ENCODE assay signal across 40 cellular contexts in genomic region chr6:80923816-80924215, GRCh38.
"Had no signal": no experiment of that assay in that cellular context is flagged by ENCODE, and none has a peak within 500 bp of the region (broad histone marks: within the 10 kb centered on the region; RNA-seq: fewer than 3 reads in every experiment).

No MANE protein-coding gene starts in this region.

- H3K27ac Mint-ChIP-seq: activated naive CD4-positive, alpha-beta T cell treated with anti-CD3 and anti-CD28 coated beads for 36 hours; activated naive CD4-positive, alpha-beta T cell treated with anti-CD3 and anti-CD28 coated beads, Interleukin-2, amount 10 ng/mL, durations not matched to agents 7 days and 5 days; activated naive CD4-positive, alpha-beta T cell treated with anti-CD3 and anti-CD28 coated beads, Interleukin-2, amount 50 U/mL, for 24 hours; activated naive CD4-positive, alpha-beta T cell treated with anti-CD3 and anti-CD28 coated beads, Interleukin-2, amount 50 U/mL, for 72 hours; activated naive CD8-positive, alpha-beta T cell; activated naive CD8-positive, alpha-beta T cell treated with anti-CD3 and anti-CD28 coated beads for 36 hours; activated naive CD8-positive, alpha-beta T cell treated with anti-CD3 and anti-CD28 coated beads, Interleukin-2, amount 10 ng/mL, durations not matched to agents 7 days and 5 days; activated naive CD8-positive, alpha-beta T cell treated with anti-CD3 and anti-CD28 coated beads, Interleukin-2, amount 50 U/mL, for 24 hours; activated T-cell treated with anti-CD3 and anti-CD28 coated beads, Interleukin-2, amount 50 U/mL, for 24 hours; activated T-cell treated with anti-CD3 and anti-CD28 coated beads, Interleukin-2, amount 50 U/mL, for 72 hours; activated T-helper 1 cell treated with anti-CD3 and anti-CD28 coated beads, Interleukin-12 subunit alpha, Interleukin-12 subunit beta, Interleukin-2, Interleukin-4 antibody, amounts not matched to agents 30 ng/mL and 10 ng/mL and 1 ng/mL, durations not matched to agents 14 hours and 24 hours and 36 hours; activated T-helper 17 cell treated with anti-CD3 and anti-CD28 coated beads, Interleukin-2, amount 50 U/mL, for 72 hours; activated T-helper 2 cell treated with anti-CD3 and anti-CD28 coated beads, Interferon-gamma antibody, Interleukin-2, Interleukin-4, amounts not matched to agents 10 μg/mL and 5 μg/mL and 100 μg/mL, durations not matched to agents 14 hours and 24 hours and 36 hours; brain had no signal

- H3K4me3 ChIP-seq: adrenal gland, ascending aorta, body of pancreas, breast epithelium, cardiac muscle cell had no signal

- H3K4me3 Mint-ChIP-seq: activated naive CD4-positive, alpha-beta T cell treated with anti-CD3 and anti-CD28 coated beads for 36 hours; activated naive CD4-positive, alpha-beta T cell treated with anti-CD3 and anti-CD28 coated beads, Interleukin-2, amount 10 ng/mL, durations not matched to agents 7 days and 5 days; activated naive CD4-positive, alpha-beta T cell treated with anti-CD3 and anti-CD28 coated beads, Interleukin-2, amount 50 U/mL, for 24 hours; activated naive CD8-positive, alpha-beta T cell; activated naive CD8-positive, alpha-beta T cell treated with anti-CD3 and anti-CD28 coated beads for 36 hours; activated naive CD8-positive, alpha-beta T cell treated with anti-CD3 and anti-CD28 coated beads, Interleukin-2, amount 10 ng/mL, durations not matched to agents 7 days and 5 days; activated naive CD8-positive, alpha-beta T cell treated with anti-CD3 and anti-CD28 coated beads, Interleukin-2, amount 50 U/mL, for 24 hours; activated T-cell treated with anti-CD3 and anti-CD28 coated beads, Interleukin-2, amount 50 U/mL, for 24 hours; activated T-cell treated with anti-CD3 and anti-CD28 coated beads, Interleukin-2, amount 50 U/mL, for 4 hours; activated T-cell treated with anti-CD3 and anti-CD28 coated beads, Interleukin-2, amount 50 U/mL, for 72 hours; activated T-helper 1 cell treated with anti-CD3 and anti-CD28 coated beads, Interleukin-12 subunit alpha, Interleukin-12 subunit beta, Interleukin-2, Interleukin-4 antibody, amounts not matched to agents 30 ng/mL and 10 ng/mL and 1 ng/mL, durations not matched to agents 14 hours and 24 hours and 36 hours; activated T-helper 17 cell treated with anti-CD3 and anti-CD28 coated beads, Interleukin-2, amount 50 U/mL, for 72 hours; brain; central memory CD8-positive, alpha-beta T cell had no signal

- H3K36me3 ChIP-seq: adrenal gland, ascending aorta, brain microvascular endothelial cell, breast epithelium, cardiac muscle cell had no signal

- H3K36me3 Mint-ChIP-seq: activated naive CD4-positive, alpha-beta T cell treated with anti-CD3 and anti-CD28 coated beads, Interleukin-2, amount 10 ng/mL, durations not matched to agents 7 days and 5 days; activated naive CD4-positive, alpha-beta T cell treated with anti-CD3 and anti-CD28 coated beads, Interleukin-2, amount 50 U/mL, for 24 hours; activated naive CD4-positive, alpha-beta T cell treated with anti-CD3 and anti-CD28 coated beads, Interleukin-2, amount 50 U/mL, for 72 hours; activated naive CD8-positive, alpha-beta T cell; activated naive CD8-positive, alpha-beta T cell treated with anti-CD3 and anti-CD28 coated beads for 36 hours; activated naive CD8-positive, alpha-beta T cell treated with anti-CD3 and anti-CD28 coated beads, Interleukin-2, amount 10 ng/mL, durations not matched to agents 7 days and 5 days; brain had no signal

- DNase-seq: activated effector memory CD4-positive, alpha-beta T cell treated with anti-CD3 and anti-CD28 coated beads, Interleukin-2, amount 50 U/mL, for 16 hours; activated effector memory CD4-positive, alpha-beta T cell treated with Interleukin-2 at 50 U/mL for 16 hours; activated gamma-delta T cell treated with Interleukin-2 at 50 U/mL for 16 hours; activated naive CD4-positive, alpha-beta T cell; activated naive CD4-positive, alpha-beta T cell treated with anti-CD3 and anti-CD28 coated beads for 36 hours; activated naive CD4-positive, alpha-beta T cell treated with anti-CD3 and anti-CD28 coated beads, Interleukin-2, amount 10 ng/mL, durations not matched to agents 7 days and 5 days; activated naive CD4-positive, alpha-beta T cell treated with anti-CD3 and anti-CD28 coated beads, Interleukin-2, amount 50 U/mL, for 16 hours; activated naive CD4-positive, alpha-beta T cell treated with Interleukin-2 at 50 U/mL for 16 hours; activated naive CD8-positive, alpha-beta T cell treated with anti-CD3 and anti-CD28 coated beads for 36 hours; activated naive CD8-positive, alpha-beta T cell treated with anti-CD3 and anti-CD28 coated beads, Interleukin-2, amount 10 ng/mL, durations not matched to agents 7 days and 5 days; activated naive CD8-positive, alpha-beta T cell treated with anti-CD3 and anti-CD28 coated beads, Interleukin-2, amount 50 U/mL, for 24 hours; activated T-cell treated with anti-CD3 and anti-CD28 coated beads for 4 hours; activated T-cell treated with anti-CD3 and anti-CD28 coated beads, Interleukin-2, amount 50 U/mL, for 1 hour; activated T-cell treated with anti-CD3 and anti-CD28 coated beads, Interleukin-2, amount 50 U/mL, for 24 hours; activated T-cell treated with anti-CD3 and anti-CD28 coated beads, Interleukin-2, amount 50 U/mL, for 4 hours; activated T-cell treated with anti-CD3 and anti-CD28 coated beads, Interleukin-2, amount 50 U/mL, for 48 hours; activated T-cell treated with anti-CD3 and anti-CD28 coated beads, Interleukin-2, amount 50 U/mL, for 72 hours; adrenal gland; amniotic stem cell; amygdala; anterior cingulate cortex; aorta; body of pancreas; brain microvascular endothelial cell; caudate nucleus; central memory CD4-positive, alpha-beta T cell; cerebellar nuclear complex had no signal

- H3K4me1 Mint-ChIP-seq: activated naive CD4-positive, alpha-beta T cell treated with anti-CD3 and anti-CD28 coated beads, Interleukin-2, amount 10 ng/mL, durations not matched to agents 7 days and 5 days; activated naive CD4-positive, alpha-beta T cell treated with anti-CD3 and anti-CD28 coated beads, Interleukin-2, amount 50 U/mL, for 24 hours; activated naive CD8-positive, alpha-beta T cell treated with anti-CD3 and anti-CD28 coated beads for 36 hours; activated naive CD8-positive, alpha-beta T cell treated with anti-CD3 and anti-CD28 coated beads, Interleukin-2, amount 10 ng/mL, durations not matched to agents 7 days and 5 days; activated naive CD8-positive, alpha-beta T cell treated with anti-CD3 and anti-CD28 coated beads, Interleukin-2, amount 50 U/mL, for 24 hours; activated T-helper 17 cell treated with anti-CD3 and anti-CD28 coated beads, Interleukin-2, amount 50 U/mL, for 72 hours; brain; central memory CD8-positive, alpha-beta T cell had no signal

- H3K27ac ChIP-seq: adrenal gland, ascending aorta, body of pancreas, brain microvascular endothelial cell, breast epithelium, cardiac muscle cell had no signal

- H3K27me3 Mint-ChIP-seq: activated naive CD4-positive, alpha-beta T cell treated with anti-CD3 and anti-CD28 coated beads, Interleukin-2, amount 10 ng/mL, durations not matched to agents 7 days and 5 days; activated naive CD4-positive, alpha-beta T cell treated with anti-CD3 and anti-CD28 coated beads, Interleukin-2, amount 50 U/mL, for 24 hours; activated naive CD8-positive, alpha-beta T cell; activated naive CD8-positive, alpha-beta T cell treated with anti-CD3 and anti-CD28 coated beads for 36 hours; activated naive CD8-positive, alpha-beta T cell treated with anti-CD3 and anti-CD28 coated beads, Interleukin-2, amount 10 ng/mL, durations not matched to agents 7 days and 5 days; activated naive CD8-positive, alpha-beta T cell treated with anti-CD3 and anti-CD28 coated beads, Interleukin-2, amount 50 U/mL, for 24 hours; activated T-cell treated with anti-CD3 and anti-CD28 coated beads, Interleukin-2, amount 50 U/mL, for 24 hours; activated T-helper 17 cell treated with anti-CD3 and anti-CD28 coated beads, Interleukin-2, amount 50 U/mL, for 72 hours; brain; central memory CD8-positive, alpha-beta T cell had no signal

- FAIRE-seq: astrocyte, bronchial epithelial cell had no signal

- H3K9me3 Mint-ChIP-seq: activated naive CD4-positive, alpha-beta T cell treated with anti-CD3 and anti-CD28 coated beads, Interleukin-2, amount 50 U/mL, for 24 hours; activated naive CD8-positive, alpha-beta T cell treated with anti-CD3 and anti-CD28 coated beads, Interleukin-2, amount 10 ng/mL, durations not matched to agents 7 days and 5 days; activated T-cell treated with anti-CD3 and anti-CD28 coated beads, Interleukin-2, amount 50 U/mL, for 4 hours; activated T-helper 1 cell treated with anti-CD3 and anti-CD28 coated beads, Interleukin-12 subunit alpha, Interleukin-12 subunit beta, Interleukin-2, Interleukin-4 antibody, amounts not matched to agents 30 ng/mL and 10 ng/mL and 1 ng/mL, durations not matched to agents 14 hours and 24 hours and 36 hours had no signal

- H3K9me3 ChIP-seq: adrenal gland, ascending aorta, body of pancreas, breast epithelium had no signal

- H3K27me3 ChIP-seq: adrenal gland, ascending aorta, body of pancreas, brain microvascular endothelial cell, breast epithelium, cardiac muscle cell had no signal

- H3K4me1 ChIP-seq: adrenal gland, ascending aorta, body of pancreas, breast epithelium had no signal

- ATAC-seq: activated naive CD4-positive, alpha-beta T cell treated with anti-CD3 and anti-CD28 coated beads, Interleukin-2, amount 50 U/mL, for 72 hours; activated naive CD8-positive, alpha-beta T cell treated with anti-CD3 and anti-CD28 coated beads, Interleukin-2, amount 50 U/mL, for 24 hours; activated T-cell treated with anti-CD3 and anti-CD28 coated beads, Interleukin-2, amount 50 U/mL, for 4 hours; activated T-cell treated with anti-CD3 and anti-CD28 coated beads, Interleukin-2, amount 50 U/mL, for 72 hours; activated T-helper 17 cell treated with anti-CD3 and anti-CD28 coated beads, Interleukin-2, amount 50 U/mL, for 72 hours; body of pancreas had no signal
